ENCODE assay signal across 8 cellular contexts in genomic region chr15:64856429-64857145, GRCh38. TPM values are rescaled to one million over a fixed set of nuclear protein-coding genes. Genes with fewer than 3 reads are reported as not detected.
DNase-seq lines count a peak whose midpoint lies in the region; ATAC-seq and TF ChIP-seq lines count a peak whose summit lies in the region.

No MANE protein-coding gene starts in this region.

- H3K4me1 ChIP-seq in H9 (ENCODE audit: insufficient read depth, low read length), result peaks cover 7% of the 10 kb centered on the region
- peaks cover 55% of the 10 kb centered on the region for H3K4me1 ChIP-seq in skeletal muscle satellite cell (ENCODE audit: control insufficient read depth, insufficient read depth, low read length)

- no peak for TF ChIP-seq CTCF in H9 (conservative IDR thresholded peaks at IDR 0.05)
- no peak for TF ChIP-seq CTCF in GM10248 (IDR thresholded peaks at IDR 0.05; ENCODE audit: control extremely low read depth, extremely low read depth, low read depth, missing control alignments)

- no peak overlapping the region for H2AFZ ChIP-seq in H9 (ENCODE audit: low read length)

- H3K56ac ChIP-seq in H9 (ENCODE audit: insufficient read length, low read depth, low read length), result no peak overlapping the region

- H3K4me3 Mint-ChIP-seq in H9, result no peak overlapping the region

- no peaks in the 10 kb centered on the region for H3K23me2 ChIP-seq in H9 (ENCODE audit: insufficient read length, low read depth, low read length, poor library complexity, severe bottlenecking)

- CTCF ChIA-PET in GM10248 (lab: Yijun Ruan, JAX), result no interaction called here

- no peak overlapping the region for H2BK5ac ChIP-seq in H9 (ENCODE audit: insufficient read length, low read length)

- no peak overlapping the region for H2BK12ac ChIP-seq in H9 (ENCODE audit: insufficient read length, low read depth, low read length)

- H4K20me1 ChIP-seq in H9 (ENCODE audit: control insufficient read depth, insufficient read depth, insufficient read length), result peaks cover 2% of the 10 kb centered on the region

- no peak overlapping the region for H4K5ac ChIP-seq in H9 (ENCODE audit: insufficient read length, low read depth, low read length)

- H3K4me1 Mint-ChIP-seq in H9, result peaks cover 37 to 45% of the 10 kb centered on the region in 2 experiments

- WGBS in H9 (ENCODE audit: extremely low coverage, insufficient read length, low lambda C conversion rate), result no CpG with 5 or more reads among the region's 5 CpGs

- no peak overlapping the region for H3K23ac ChIP-seq in H9 (ENCODE audit: insufficient read length, low read depth, low read length)

- no peaks in the 10 kb centered on the region for H3K9me3 Mint-ChIP-seq in H9

- DNase-seq in H9 (peak; percentile 28), amniotic epithelial cell (ENCODE audit: low read depth) (peak; percentile 71), hypothalamus (lab: John Stamatoyannopoulos, UW) (peak in 48 of 51 donors; percentile 48 to 96 (median 85)), GM10248 (ENCODE audit: extremely low spot score) (no peak), NCI-H1417 treated with DMSO at 0.1 percent for 48 hours (lab: John Stamatoyannopoulos, UW) (no peak)
- no peak for DNase-seq in activated CD8-positive, alpha-beta memory T cell treated with anti-CD3 and anti-CD28 coated beads, Interleukin-2, amount 50 U/mL, for 48 hours

- H3K9me3 ChIP-seq in H9 (ENCODE audit: control insufficient read depth, low read depth, low read length), result no peaks in the 10 kb centered on the region
- no peaks in the 10 kb centered on the region for H3K9me3 ChIP-seq in skeletal muscle satellite cell (replicated peaks; ENCODE audit: low read length)

- H3K27me3 Mint-ChIP-seq in H9 (ENCODE audit: low read depth), result no peaks in the 10 kb centered on the region

- H3T11ph ChIP-seq in H9 (ENCODE audit: low read length), result no peak overlapping the region

- no peak overlapping the region for H3K4ac ChIP-seq in H9 (ENCODE audit: low read depth, low read length)

- H2BK15ac ChIP-seq in H9 (ENCODE audit: low read depth, low read length), result no peak overlapping the region

- H3K27ac Mint-ChIP-seq in H9, result peak overlapping the region; percentile 89 to 94 (median 93)

- H3K4me2 ChIP-seq in H9 (ENCODE audit: insufficient read depth, insufficient read length, low read length), result no peak overlapping the region
- no peak overlapping the region for H3K4me2 ChIP-seq in skeletal muscle satellite cell (ENCODE audit: low read length)

- H3K18ac ChIP-seq in H9 (ENCODE audit: insufficient read length, low read depth, low read length), result no peak overlapping the region

- no peak overlapping the region for H2BK120ac ChIP-seq in H9 (ENCODE audit: low read depth, low read length, poor library complexity, severe bottlenecking)

- H2BK20ac ChIP-seq in H9 (ENCODE audit: low read depth, low read length, poor library complexity, severe bottlenecking), result no peak overlapping the region

- H3K14ac ChIP-seq in H9 (ENCODE audit: insufficient read depth, low read length), result peak overlapping the region; percentile 60

- no peaks in the 10 kb centered on the region; the same call in 1 of the 2 replicates for H3K79me2 ChIP-seq in H9 (ENCODE audit: insufficient read depth, low read length)

- no peak for ATAC-seq in activated CD4-positive, CD25-positive, alpha-beta regulatory T cell treated with anti-CD3 and anti-CD28 coated beads, Interleukin-2, amount 50 U/mL, for 24 hours

- H4K91ac ChIP-seq in H9 (ENCODE audit: insufficient read length, low read depth, low read length), result no peak overlapping the region

- no peak overlapping the region for H3K4me3 ChIP-seq in skeletal muscle satellite cell (ENCODE audit: low read length)

- H3K27me3 ChIP-seq in H9 (ENCODE audit: insufficient read depth, low read length) (no peaks in the 10 kb centered on the region), skeletal muscle satellite cell (ENCODE audit: control insufficient read depth, insufficient read depth, low read length) (no peaks in the 10 kb centered on the region)

- no peak overlapping the region for H4K8ac ChIP-seq in H9 (replicated peaks; ENCODE audit: insufficient read length, low read depth, low read length)

- no peak overlapping the region for H3K9ac ChIP-seq in H9 (ENCODE audit: extremely low read depth, insufficient read length, low read length)
- H3K9ac ChIP-seq in skeletal muscle satellite cell (ENCODE audit: low read depth, low read length), result peak overlapping the region; percentile 47

- no peak overlapping the region for H3K27ac ChIP-seq in H9 (ENCODE audit: insufficient read length, low read depth, low read length)

- peaks cover 57% of the 10 kb centered on the region for H3K36me3 ChIP-seq in skeletal muscle satellite cell (ENCODE audit: insufficient read depth, low read length)

- POLR2A ChIA-PET in GM10248 (lab: Yijun Ruan, JAX), result interaction anchor here (0.6 to 1.2 kb wide), 3 partner anchors 10 to 16 kb away, joined by 3 read pairs; no protein-coding TSS in a partner anchor

- H2AK5ac ChIP-seq in H9 (ENCODE audit: insufficient read length, low read length), result no peak overlapping the region

- peaks cover 28 to 72% (median 51%) of the 10 kb centered on the region in 3 experiments for H3K36me3 Mint-ChIP-seq in H9 (ENCODE audit: insufficient read depth in 1 of 3, low read depth in 3 of 3)

- H3K79me1 ChIP-seq in H9 (ENCODE audit: insufficient read depth, low read depth, low read length, poor library complexity, severe bottlenecking), result no peaks in the 10 kb centered on the region

RNA-seq across cellular contexts. Expression of gene PLEKHO2, which starts 14.9 kb away (rescaled TPM):
- total RNA-seq in H9 (2021), result 16.6 and 18.1 TPM in 2 replicates
- 21.6 and 22.3 TPM in 2 replicates for total RNA-seq in skeletal muscle satellite cell (2012; rRNA removed)

RNA-seq across cellular contexts. Expression of gene PIF1, which starts 31.1 kb away (rescaled TPM):
- total RNA-seq in H9 (2021), result 64.0 and 74.4 TPM in 2 replicates
- total RNA-seq in skeletal muscle satellite cell (2012; rRNA removed), result 8.1 and 9.8 TPM in 2 replicates

RNA-seq across cellular contexts. Expression of gene ANKDD1A, which starts 55.1 kb away (rescaled TPM):
- 3.7 TPM in 2 replicates for total RNA-seq in H9 (2021)
- total RNA-seq in skeletal muscle satellite cell (2012; rRNA removed), result 1.3 and 2.0 TPM in 2 replicates

Comparison
In these comparisons a context has a peak if more than half of its experiments do, and no peak if none do; other contexts are left out.
1. DNase-seq: peak in H9 (single experiment), amniotic epithelial cell (single experiment) and hypothalamus (48 of 51); none in GM10248 (single experiment), NCI-H1417 treated with DMSO at 0.1 percent for 48 hours (single experiment) and activated CD8-positive, alpha-beta memory T cell treated with anti-CD3 and anti-CD28 coated beads, Interleukin-2, amount 50 U/mL, for 48 hours (single experiment).